In genomic region chr6:112179631-112180030, GRCh38 we compare ENCODE assay signal across 7 cellular contexts.
"Had no signal": no experiment of that assay in that cellular context is flagged by ENCODE, and none has a peak within 500 bp of the region (broad histone marks: within the 10 kb centered on the region; RNA-seq: fewer than 3 reads in every experiment).

No MANE protein-coding gene starts in this region.

- H3K36me3 ChIP-seq: transverse colon had no signal

- H2AFZ ChIP-seq: parathyroid adenoma had no signal

- H3K9ac ChIP-seq: parathyroid adenoma had no signal

- H3K4me1 ChIP-seq: parathyroid adenoma had no signal

- H3K79me2 ChIP-seq: parathyroid adenoma had no signal

- H3K9me3 ChIP-seq: heart left ventricle, transverse colon had no signal

- H3K27me3 ChIP-seq: heart left ventricle, transverse colon had no signal

- H3K4me3 ChIP-seq: heart left ventricle, transverse colon had no signal

- H3K27ac ChIP-seq: parathyroid adenoma had no signal

- DNase-seq: activated CD4-positive, alpha-beta T cell treated with anti-CD3 and anti-CD28 coated beads for 1 hour; activated gamma-delta T cell; activated T-cell treated with anti-CD3 and anti-CD28 coated beads, Interleukin-2, amount 50 U/mL, for 48 hours; islet precursor cell had no signal
